Comparison of ENCODE assay signal across 14 cellular contexts in genomic region chr20:47198254-47198671, GRCh38.
A peak's percentile ranks its signal among the peaks of the same experiment; 100 is the strongest.
DNase-seq lines count a peak whose midpoint lies in the region; ATAC-seq lines count a peak whose summit lies in the region.
"Had no signal": no experiment of that assay in that cellular context is flagged by ENCODE, and none has a peak within 500 bp of the region (broad histone marks: within the 10 kb centered on the region; RNA-seq: fewer than 3 reads in every experiment).

No MANE protein-coding gene starts in this region.

- H3K4me1 Mint-ChIP-seq in activated naive CD4-positive, alpha-beta T cell treated with anti-CD3 and anti-CD28 coated beads, Interleukin-2, amount 10 ng/mL, durations not matched to agents 7 days and 5 days = peaks cover 12% of the 10 kb centered on the region
- peaks cover 20% of the 10 kb centered on the region for H3K4me1 Mint-ChIP-seq in activated T-cell treated with anti-CD3 and anti-CD28 coated beads, Interleukin-2, amount 50 U/mL, for 24 hours (ENCODE audit: low read depth)
- peaks cover 23% of the 10 kb centered on the region for H3K4me1 Mint-ChIP-seq in stimulated activated naive CD8-positive, alpha-beta T cell treated with anti-CD3 and anti-CD28 coated beads, Interleukin-15, amount 100 ng/mL, for 72 hours
- H3K4me1 Mint-ChIP-seq: nephron had no signal

- peak; percentile 70 for DNase-seq in activated naive CD4-positive, alpha-beta T cell treated with Interleukin-2 at 50 U/mL for 16 hours
- DNase-seq in activated naive CD4-positive, alpha-beta T cell treated with anti-CD3 and anti-CD28 coated beads, Interleukin-2, amount 10 ng/mL, durations not matched to agents 7 days and 5 days = no peak
- peak; percentile 56 for DNase-seq in activated T-cell treated with anti-CD3 and anti-CD28 coated beads, Interleukin-2, amount 50 U/mL, for 24 hours
- peak; percentile 18 for DNase-seq in glomerular visceral epithelial cell (ENCODE audit: extremely low spot score)
- DNase-seq in stimulated activated naive CD8-positive, alpha-beta T cell treated with anti-CD3 and anti-CD28 coated beads, Interleukin-15, amount 100 ng/mL, for 72 hours = peak in 1 of 2 donors; percentile 50
- no peak for DNase-seq in effector CD4-positive, alpha-beta T cell
- DNase-seq: activated B cell treated with CpG ODN at 0.5 μM for 24 hours; effector memory CD8-positive, alpha-beta T cell; Kasumi-1; sigmoid colon had no signal

- no peak overlapping the region for H3K4me3 Mint-ChIP-seq in activated naive CD4-positive, alpha-beta T cell treated with anti-CD3 and anti-CD28 coated beads, Interleukin-2, amount 10 ng/mL, durations not matched to agents 7 days and 5 days
- no peak overlapping the region for H3K4me3 Mint-ChIP-seq in activated T-cell treated with anti-CD3 and anti-CD28 coated beads, Interleukin-2, amount 50 U/mL, for 24 hours
- H3K4me3 Mint-ChIP-seq in stimulated activated naive CD8-positive, alpha-beta T cell treated with anti-CD3 and anti-CD28 coated beads, Interleukin-15, amount 100 ng/mL, for 72 hours = no peak overlapping the region
- H3K4me3 Mint-ChIP-seq: activated B cell treated with CpG ODN at 0.5 μM for 24 hours; B cell; effector memory CD8-positive, alpha-beta T cell; nephron had no signal

- CTCF ChIA-PET in activated naive CD4-positive, alpha-beta T cell treated with anti-CD3 and anti-CD28 coated beads, Interleukin-2, amount 10 ng/mL, durations not matched to agents 7 days and 5 days (lab: Charles Lee) = interaction anchor here (1.0 to 4.2 kb wide), 5 partner anchors 24 to 1422 kb away, joined by 3 to 24 read pairs (median 4); no protein-coding TSS in a partner anchor

- peak; percentile 88 for ATAC-seq in stimulated activated naive CD8-positive, alpha-beta T cell treated with anti-CD3 and anti-CD28 coated beads, Interleukin-15, amount 100 ng/mL, for 72 hours
- ATAC-seq in GM19452 (IDR thresholded peaks at IDR 0.05; ENCODE audit: unreplicated experiment) (no peak), GM18868 (IDR thresholded peaks at IDR 0.05; ENCODE audit: unreplicated experiment) (no peak)
- ATAC-seq: effector memory CD8-positive, alpha-beta T cell had no signal

- no peaks in the 10 kb centered on the region for H3K36me3 Mint-ChIP-seq in activated naive CD4-positive, alpha-beta T cell treated with anti-CD3 and anti-CD28 coated beads, Interleukin-2, amount 10 ng/mL, durations not matched to agents 7 days and 5 days
- H3K36me3 Mint-ChIP-seq in activated T-cell treated with anti-CD3 and anti-CD28 coated beads, Interleukin-2, amount 50 U/mL, for 24 hours (ENCODE audit: low read depth) = no peaks in the 10 kb centered on the region

- H3K9me3 Mint-ChIP-seq in activated naive CD4-positive, alpha-beta T cell treated with anti-CD3 and anti-CD28 coated beads, Interleukin-2, amount 10 ng/mL, durations not matched to agents 7 days and 5 days = no peaks in the 10 kb centered on the region
- H3K9me3 Mint-ChIP-seq in activated T-cell treated with anti-CD3 and anti-CD28 coated beads, Interleukin-2, amount 50 U/mL, for 24 hours = no peaks in the 10 kb centered on the region
- H3K9me3 Mint-ChIP-seq in stimulated activated naive CD8-positive, alpha-beta T cell treated with anti-CD3 and anti-CD28 coated beads, Interleukin-15, amount 100 ng/mL, for 72 hours = no peaks in the 10 kb centered on the region
- H3K9me3 Mint-ChIP-seq: activated B cell treated with CpG ODN at 0.5 μM for 24 hours; effector memory CD8-positive, alpha-beta T cell; nephron had no signal

- no peak overlapping the region for H3K27ac Mint-ChIP-seq in activated naive CD4-positive, alpha-beta T cell treated with anti-CD3 and anti-CD28 coated beads, Interleukin-2, amount 10 ng/mL, durations not matched to agents 7 days and 5 days
- H3K27ac Mint-ChIP-seq in activated T-cell treated with anti-CD3 and anti-CD28 coated beads, Interleukin-2, amount 50 U/mL, for 24 hours = peak overlapping the region; percentile 71
- no peak overlapping the region for H3K27ac Mint-ChIP-seq in stimulated activated naive CD8-positive, alpha-beta T cell treated with anti-CD3 and anti-CD28 coated beads, Interleukin-15, amount 100 ng/mL, for 72 hours
- H3K27ac Mint-ChIP-seq: activated B cell treated with CpG ODN at 0.5 μM for 24 hours; B cell; effector memory CD8-positive, alpha-beta T cell; nephron had no signal

- peaks cover 21% of the 10 kb centered on the region for H3K27me3 Mint-ChIP-seq in activated naive CD4-positive, alpha-beta T cell treated with anti-CD3 and anti-CD28 coated beads, Interleukin-2, amount 10 ng/mL, durations not matched to agents 7 days and 5 days
- peaks cover 4% of the 10 kb centered on the region for H3K27me3 Mint-ChIP-seq in activated T-cell treated with anti-CD3 and anti-CD28 coated beads, Interleukin-2, amount 50 U/mL, for 24 hours
- H3K27me3 Mint-ChIP-seq in stimulated activated naive CD8-positive, alpha-beta T cell treated with anti-CD3 and anti-CD28 coated beads, Interleukin-15, amount 100 ng/mL, for 72 hours = peaks cover 7% of the 10 kb centered on the region
- H3K27me3 Mint-ChIP-seq: activated B cell treated with CpG ODN at 0.5 μM for 24 hours, B cell had no signal

Comparison
In these comparisons a context has a peak if more than half of its experiments do, and no peak if none do; other contexts are left out.
1. DNase-seq: peak in activated naive CD4-positive, alpha-beta T cell treated with Interleukin-2 at 50 U/mL for 16 hours (single experiment), activated T-cell treated with anti-CD3 and anti-CD28 coated beads, Interleukin-2, amount 50 U/mL, for 24 hours (single experiment) and glomerular visceral epithelial cell (single experiment); none in activated naive CD4-positive, alpha-beta T cell treated with anti-CD3 and anti-CD28 coated beads, Interleukin-2, amount 10 ng/mL, durations not matched to agents 7 days and 5 days (single experiment) and effector CD4-positive, alpha-beta T cell (single experiment).